33 cellular contexts compared by ENCODE assay signal in genomic region chr7:5708271-5708670, GRCh38.
DNase-seq lines count a peak whose midpoint lies in the region; ATAC-seq, FAIRE-seq and TF ChIP-seq lines count a peak whose summit lies in the region.
"Had no signal": no experiment of that assay in that cellular context is flagged by ENCODE, and none has a peak within 500 bp of the region (broad histone marks: within the 10 kb centered on the region; RNA-seq: fewer than 3 reads in every experiment).

No MANE protein-coding gene starts in this region.

- H3K4me3 ChIP-seq in GM12878 = no peak overlapping the region
- H3K4me3 ChIP-seq in tibial artery = no peak overlapping the region
- H3K4me3 ChIP-seq: BLaER1 treated with 17β-estradiol and CSF1 and Interleukin-3, amounts not matched to agents 10 nM and 100 nM; dorsolateral prefrontal cortex; esophagus squamous epithelium; GM23338; heart right ventricle; neural progenitor cell; right atrium auricular region; smooth muscle cell; upper lobe of left lung had no signal

- no peak for TF ChIP-seq CTCF in GM12878 (IDR thresholded peaks at IDR 0.05 in 2 of 3, conservative IDR thresholded peaks at IDR 0.05 in 1 of 3; ENCODE audit: control insufficient read depth in 2 of 3, extremely low read depth in 1 of 3, insufficient read depth in 1 of 3, low read depth in 3 of 3, low read length in 3 of 3)
- TF ChIP-seq CTCF in tibial artery (IDR thresholded peaks at IDR 0.05) = no peak

- no TSS peak for BruUV-seq in GM12878 (replicated peaks; lab: Mats Ljungman, UMichigan)

- H2AFZ ChIP-seq in GM12878 (ENCODE audit: control insufficient read depth, low read depth, low read length) = no peak overlapping the region
- H2AFZ ChIP-seq: GM23338, neural progenitor cell, parathyroid adenoma had no signal

- TF ChIP-seq RAD21 in GM12878 (IDR thresholded peaks at IDR 0.05; ENCODE audit: insufficient read depth, low read depth, low read length) = no peak

- SMC1A ChIA-PET in GM12878 (lab: Charles Lee; ENCODE audit: uncharacterized antibody, unreplicated experiment) = interaction anchor here (2.5 to 3.2 kb wide), 2 partner anchors 30 to 43 kb away, joined by 10 to 14 read pairs; no protein-coding TSS in a partner anchor

- no peak overlapping the region for H3K4me3 Mint-ChIP-seq in IgD-negative memory B cell
- H3K4me3 Mint-ChIP-seq: activated CD4-positive, alpha-beta T cell treated with anti-CD3 and anti-CD28 coated beads, Interleukin-2, amount 10 ng/mL, durations not matched to agents 7 days and 5 days; activated CD8-positive, alpha-beta memory T cell treated with anti-CD3 and anti-CD28 coated beads, Interleukin-2, amount 10 ng/mL, durations not matched to agents 7 days and 5 days; brain; GM23338; neural progenitor cell had no signal

- CTCF ChIA-PET in GM12878 (lab: Yijun Ruan, JAX) = interaction anchor here (1.9 to 10.6 kb wide), 3 partner anchors 30 to 214 kb away, joined by 8 to 150 read pairs (median 14); no protein-coding TSS in a partner anchor

- no peaks in the 10 kb centered on the region for H3K27me3 ChIP-seq in GM12878 (replicated peaks in 1 of 2; ENCODE audit: control insufficient read depth in 2 of 2, insufficient read depth in 2 of 2, low read length in 1 of 2)
- no peaks in the 10 kb centered on the region for H3K27me3 ChIP-seq in tibial artery
- H3K27me3 ChIP-seq: BLaER1 treated with 17β-estradiol and CSF1 and Interleukin-3, amounts not matched to agents 10 nM and 100 nM; dorsolateral prefrontal cortex; esophagus squamous epithelium; foreskin keratinocyte; heart right ventricle; neural progenitor cell; right atrium auricular region; upper lobe of left lung had no signal

- WGBS in GM12878 (ENCODE audit: insufficient coverage, insufficient replicate concordance, low lambda C conversion rate, missing lambda C conversion rate) = 53% methylated on average over 3 of the region's 3 CpGs

- no peaks in the 10 kb centered on the region for H3K27me3 Mint-ChIP-seq in IgD-negative memory B cell
- H3K27me3 Mint-ChIP-seq: activated CD4-positive, alpha-beta T cell treated with anti-CD3 and anti-CD28 coated beads, Interleukin-2, amount 10 ng/mL, durations not matched to agents 7 days and 5 days; activated CD8-positive, alpha-beta memory T cell treated with anti-CD3 and anti-CD28 coated beads, Interleukin-2, amount 10 ng/mL, durations not matched to agents 7 days and 5 days; brain had no signal

- peak overlapping the region; percentile 42; the same call in 1 of the 2 replicates for H3K4me2 ChIP-seq in GM12878 (ENCODE audit: control insufficient read depth, insufficient read depth)
- H3K4me2 ChIP-seq: BLaER1 treated with 17β-estradiol and CSF1 and Interleukin-3, amounts not matched to agents 10 nM and 100 nM; GM23338; neural progenitor cell; smooth muscle cell had no signal

- no peaks in the 10 kb centered on the region for H4K20me1 ChIP-seq in GM12878 (ENCODE audit: control insufficient read depth, insufficient read depth)

- DNase-seq in activated naive CD4-positive, alpha-beta T cell treated with anti-CD3 and anti-CD28 coated beads, Interleukin-2, amount 50 U/mL, for 72 hours (ENCODE audit: low spot score in 2 of 2) = no peak
- no peak for DNase-seq in activated naive CD4-positive, alpha-beta T cell treated with anti-CD3 and anti-CD28 coated beads, Interleukin-2, amount 50 U/mL, for 16 hours
- DNase-seq in GM12878 (ENCODE audit: low read depth, low spot score) = no peak
- no peak for DNase-seq in tibial artery
- DNase-seq in CD1c-positive myeloid dendritic cell (ENCODE audit: extremely low spot score) = no peak
- no peak for DNase-seq in erythroblast (lab: John Stamatoyannopoulos, UW)
- DNase-seq: activated CD4-positive, alpha-beta T cell treated with anti-CD3 and anti-CD28 coated beads, Interleukin-2, amount 10 ng/mL, durations not matched to agents 7 days and 5 days; activated CD8-positive, alpha-beta memory T cell treated with anti-CD3 and anti-CD28 coated beads, Interleukin-2, amount 10 ng/mL, durations not matched to agents 7 days and 5 days; activated effector memory CD4-positive, alpha-beta T cell treated with Interleukin-2 at 50 U/mL for 16 hours; Caco-2; dorsolateral prefrontal cortex; esophagus squamous epithelium; foreskin keratinocyte; heart right ventricle; kidney; left ventricle myocardium superior; mesendoderm; NCI-H1436 treated with DMSO at 0.1 percent for 48 hours; NCI-H446 treated with DMSO at 0.1 percent for 48 hours; NCI-H774; SHP77 treated with DMSO at 0.1 percent for 48 hours; T-helper 9 cell; upper lobe of left lung had no signal

- peak; percentile 52 to 70 for ATAC-seq in activated naive CD4-positive, alpha-beta T cell treated with anti-CD3 and anti-CD28 coated beads, Interleukin-2, amount 50 U/mL, for 72 hours
- peak; percentile 65 for ATAC-seq in GM12878
- ATAC-seq: activated CD8-positive, alpha-beta memory T cell treated with anti-CD3 and anti-CD28 coated beads, Interleukin-2, amount 10 ng/mL, durations not matched to agents 7 days and 5 days; foreskin keratinocyte; GM23338; heart right ventricle; left ventricle myocardium superior had no signal

- H3K79me2 ChIP-seq in GM12878 (ENCODE audit: control insufficient read depth, insufficient read depth, low read length) = peaks cover 2% of the 10 kb centered on the region
- H3K79me2 ChIP-seq: parathyroid adenoma had no signal

- H3K4me1 ChIP-seq in GM12878 (ENCODE audit: control insufficient read depth, insufficient read depth, low read length) (peaks cover 23% of the 10 kb centered on the region), tibial artery (peaks cover 0 to 26% (median 14%) of the 10 kb centered on the region in 4 donors)
- H3K4me1 ChIP-seq: Caco-2, foreskin keratinocyte had no signal

- no peak for TF ChIP-seq POLR2A in GM12878 (IDR thresholded peaks at IDR 0.05; ENCODE audit: low read depth, low read length)
- no peak for TF ChIP-seq POLR2A in erythroblast (IDR thresholded peaks at IDR 0.05; ENCODE audit: low read length)

- intact Hi-C loops in GM12878 (cut with micrococcal nuclease; ENCODE audit: unreplicated experiment) (loop anchor here (10.0 kb wide), 1 partner anchor 343 kb away; no protein-coding TSS in a partner anchor), tibial artery (cut with DNase I; ENCODE audit: low total_unique reads) (loop anchor here (5.0 kb wide), 2 partner anchors 41 to 216 kb away; no protein-coding TSS in a partner anchor)

- H3K27ac ChIP-seq in GM12878 (ENCODE audit: control insufficient read depth, insufficient read depth) = no peak overlapping the region; the same call in 1 of the 2 replicates
- peak overlapping the region; percentile 53 to 71 for H3K27ac ChIP-seq in tibial artery
- H3K27ac ChIP-seq: BLaER1 treated with 17β-estradiol and CSF1 and Interleukin-3, amounts not matched to agents 10 nM and 100 nM; foreskin keratinocyte; heart right ventricle; neural progenitor cell; parathyroid adenoma; right atrium auricular region; upper lobe of left lung had no signal

- H3K9me3 ChIP-seq in GM12878 (replicated peaks; ENCODE audit: control insufficient read depth, insufficient read depth, low read length) (no peaks in the 10 kb centered on the region), tibial artery (no peaks in the 10 kb centered on the region)
- H3K9me3 ChIP-seq: BLaER1 treated with 17β-estradiol and CSF1 and Interleukin-3, amounts not matched to agents 10 nM and 100 nM; Caco-2; esophagus squamous epithelium; heart right ventricle; right atrium auricular region; upper lobe of left lung had no signal

- H3K36me3 ChIP-seq in GM12878 (ENCODE audit: control insufficient read depth in 2 of 2, insufficient read depth in 2 of 2, low read length in 1 of 2) = peaks cover 7 to 16% of the 10 kb centered on the region in 2 experiments
- H3K36me3 ChIP-seq in tibial artery = peaks cover 25 to 66% (median 49%) of the 10 kb centered on the region in 3 donors

- H3K36me3 Mint-ChIP-seq in activated naive CD4-positive, alpha-beta T cell treated with anti-CD3 and anti-CD28 coated beads, Interleukin-2, amount 50 U/mL, for 72 hours = peaks cover 0 to 14% of the 10 kb centered on the region in 2 donors
- H3K36me3 Mint-ChIP-seq in IgD-negative memory B cell = peaks cover 2% of the 10 kb centered on the region

- POLR2A ChIA-PET in GM12878 (lab: Charles Lee) = no interaction called here

- peak overlapping the region; percentile 24 to 81 for H3K27ac Mint-ChIP-seq in activated naive CD4-positive, alpha-beta T cell treated with anti-CD3 and anti-CD28 coated beads, Interleukin-2, amount 50 U/mL, for 72 hours
- peak overlapping the region in 2 of 3 donors; percentile 36 to 67 for H3K27ac Mint-ChIP-seq in IgD-negative memory B cell
- H3K27ac Mint-ChIP-seq: activated CD8-positive, alpha-beta memory T cell treated with anti-CD3 and anti-CD28 coated beads, Interleukin-2, amount 10 ng/mL, durations not matched to agents 7 days and 5 days; GM23338; neural progenitor cell had no signal

- no peak for TF ChIP-seq EP300 in GM12878 (IDR thresholded peaks at IDR 0.05; ENCODE audit: borderline replicate concordance in 1 of 2, control insufficient read depth in 1 of 2, low read depth in 2 of 2, low read length in 2 of 2)

- in situ Hi-C loops in GM12878 (cut with MboI) = loop anchor here (10.0 kb wide), 1 partner anchor 213 kb away; no protein-coding TSS in a partner anchor

- no peak for FAIRE-seq in GM12878 (lab: Jason Lieb, UNC)
- FAIRE-seq: endometrium, kidney, RCC 7860 had no signal

- no peaks in the 10 kb centered on the region for H3K9me3 Mint-ChIP-seq in activated naive CD4-positive, alpha-beta T cell treated with anti-CD3 and anti-CD28 coated beads, Interleukin-2, amount 50 U/mL, for 72 hours
- no peaks in the 10 kb centered on the region for H3K9me3 Mint-ChIP-seq in IgD-negative memory B cell
- H3K9me3 Mint-ChIP-seq: activated CD4-positive, alpha-beta T cell treated with anti-CD3 and anti-CD28 coated beads, Interleukin-2, amount 10 ng/mL, durations not matched to agents 7 days and 5 days; brain; GM23338; neural progenitor cell had no signal

- H3K9ac ChIP-seq in GM12878 (ENCODE audit: control insufficient read depth, insufficient read depth, low read length) = no peak overlapping the region
- H3K9ac ChIP-seq: neural progenitor cell, parathyroid adenoma had no signal

- H3K4me1 Mint-ChIP-seq in IgD-negative memory B cell = peaks cover 2 to 11% (median 7%) of the 10 kb centered on the region in 3 donors

- RAD21 ChIA-PET in GM12878 (lab: Charles Lee; ENCODE audit: unreplicated experiment) = interaction anchor here (1.0 to 1.6 kb wide), 2 partner anchors 14 to 39 kb away, joined by 5 to 6 read pairs; no protein-coding TSS in a partner anchor
